In genomic region chr7:76133164-76133775, GRCh38 we compare ENCODE assay signal across 19 cellular contexts.
DNase-seq lines count a peak whose midpoint lies in the region; ATAC-seq and TF ChIP-seq lines count a peak whose summit lies in the region.
"Had no signal": no experiment of that assay in that cellular context is flagged by ENCODE, and none has a peak within 500 bp of the region (broad histone marks: within the 10 kb centered on the region; RNA-seq: fewer than 3 reads in every experiment).

No MANE protein-coding gene starts in this region.

- DNase-seq in activated naive CD4-positive, alpha-beta T cell treated with Interleukin-2 at 50 U/mL for 16 hours = no peak
- DNase-seq in NOMO-1 treated with DMSO at 0.1 percent for 48 hours (lab: John Stamatoyannopoulos, UW; ENCODE audit: unreplicated experiment) (peak; percentile 87), foreskin keratinocyte (no peak), NCI-H510A (lab: John Stamatoyannopoulos, UW) (no peak), T1000 (lab: John Stamatoyannopoulos, UW) (no peak)
- no peak for DNase-seq in activated naive CD4-positive, alpha-beta T cell treated with anti-CD3 and anti-CD28 coated beads, Interleukin-2, amount 50 U/mL, for 72 hours (ENCODE audit: low spot score in 2 of 2)
- DNase-seq in stimulated activated naive B cell treated with anti-CD40 and anti-IgM and Interleukin-4, amounts not matched to agents 10 μg/mL and 1 μg/mL and 100 μg/mL, for 72 hours = no peak
- DNase-seq: DMS 273 treated with DMSO at 0.1 percent for 48 hours; mesenchymal stem cell; NCI-H1417; NCI-H226; retina; stimulated activated CD4-positive, alpha-beta T cell treated with anti-CD3 and anti-CD28 coated beads, Interleukin-15, amount 100 ng/mL, for 24 hours had no signal

- no peak for TF ChIP-seq CTCF in foreskin keratinocyte (conservative IDR thresholded peaks at IDR 0.05)

- H3K27me3 ChIP-seq in foreskin keratinocyte = peaks cover 8% of the 10 kb centered on the region

- no peaks in the 10 kb centered on the region for H3K36me3 Mint-ChIP-seq in activated naive CD4-positive, alpha-beta T cell treated with anti-CD3 and anti-CD28 coated beads, Interleukin-2, amount 50 U/mL, for 24 hours
- H3K36me3 Mint-ChIP-seq in activated naive CD4-positive, alpha-beta T cell treated with anti-CD3 and anti-CD28 coated beads, Interleukin-2, amount 50 U/mL, for 72 hours = no peaks in the 10 kb centered on the region
- no peaks in the 10 kb centered on the region for H3K36me3 Mint-ChIP-seq in stimulated activated naive B cell treated with anti-CD40 and anti-IgM and Interleukin-4, amounts not matched to agents 10 μg/mL and 1 μg/mL and 100 μg/mL, for 72 hours
- H3K36me3 Mint-ChIP-seq: IgD-negative memory B cell, WTC11 had no signal

- no peak overlapping the region for H3K27ac ChIP-seq in foreskin keratinocyte
- H3K27ac ChIP-seq: coronary artery, epithelial cell of prostate, SK-N-MC had no signal

- no peaks in the 10 kb centered on the region for H3K4me1 ChIP-seq in foreskin keratinocyte

- H3K4me3 Mint-ChIP-seq in activated naive CD4-positive, alpha-beta T cell treated with anti-CD3 and anti-CD28 coated beads, Interleukin-2, amount 50 U/mL, for 24 hours = peak overlapping the region; percentile 76
- peak overlapping the region; percentile 5 to 18 for H3K4me3 Mint-ChIP-seq in stimulated activated naive B cell treated with anti-CD40 and anti-IgM and Interleukin-4, amounts not matched to agents 10 μg/mL and 1 μg/mL and 100 μg/mL, for 72 hours
- H3K4me3 Mint-ChIP-seq: WTC11 had no signal

- H3K4me1 Mint-ChIP-seq in activated naive CD4-positive, alpha-beta T cell treated with anti-CD3 and anti-CD28 coated beads, Interleukin-2, amount 50 U/mL, for 24 hours = peaks cover 58% of the 10 kb centered on the region
- H3K4me1 Mint-ChIP-seq in stimulated activated naive B cell treated with anti-CD40 and anti-IgM and Interleukin-4, amounts not matched to agents 10 μg/mL and 1 μg/mL and 100 μg/mL, for 72 hours = peaks cover 10 to 13% of the 10 kb centered on the region in 2 donors
- H3K4me1 Mint-ChIP-seq: WTC11 had no signal

- no peaks in the 10 kb centered on the region for H3K27me3 Mint-ChIP-seq in activated naive CD4-positive, alpha-beta T cell treated with anti-CD3 and anti-CD28 coated beads, Interleukin-2, amount 50 U/mL, for 24 hours
- H3K27me3 Mint-ChIP-seq in stimulated activated naive B cell treated with anti-CD40 and anti-IgM and Interleukin-4, amounts not matched to agents 10 μg/mL and 1 μg/mL and 100 μg/mL, for 72 hours = peaks cover 10% of the 10 kb centered on the region in 2 donors

- H3K9me3 Mint-ChIP-seq in activated naive CD4-positive, alpha-beta T cell treated with anti-CD3 and anti-CD28 coated beads, Interleukin-2, amount 50 U/mL, for 24 hours = no peaks in the 10 kb centered on the region
- H3K9me3 Mint-ChIP-seq in activated naive CD4-positive, alpha-beta T cell treated with anti-CD3 and anti-CD28 coated beads, Interleukin-2, amount 50 U/mL, for 72 hours = no peaks in the 10 kb centered on the region
- no peaks in the 10 kb centered on the region for H3K9me3 Mint-ChIP-seq in stimulated activated naive B cell treated with anti-CD40 and anti-IgM and Interleukin-4, amounts not matched to agents 10 μg/mL and 1 μg/mL and 100 μg/mL, for 72 hours
- H3K9me3 Mint-ChIP-seq: IgD-negative memory B cell, WTC11 had no signal

- peak overlapping the region; percentile 84 for H3K27ac Mint-ChIP-seq in activated naive CD4-positive, alpha-beta T cell treated with anti-CD3 and anti-CD28 coated beads, Interleukin-2, amount 50 U/mL, for 24 hours
- peak overlapping the region; percentile 66 to 67 for H3K27ac Mint-ChIP-seq in activated naive CD4-positive, alpha-beta T cell treated with anti-CD3 and anti-CD28 coated beads, Interleukin-2, amount 50 U/mL, for 72 hours
- peak overlapping the region; percentile 31 for H3K27ac Mint-ChIP-seq in stimulated activated naive B cell treated with anti-CD40 and anti-IgM and Interleukin-4, amounts not matched to agents 10 μg/mL and 1 μg/mL and 100 μg/mL, for 72 hours
- H3K27ac Mint-ChIP-seq: WTC11 had no signal

- peak; percentile 37 to 63 for ATAC-seq in activated naive CD4-positive, alpha-beta T cell treated with anti-CD3 and anti-CD28 coated beads, Interleukin-2, amount 50 U/mL, for 72 hours
- peak in 1 of 2 donors; percentile 14 for ATAC-seq in stimulated activated naive B cell treated with anti-CD40 and anti-IgM and Interleukin-4, amounts not matched to agents 10 μg/mL and 1 μg/mL and 100 μg/mL, for 72 hours (replicated peaks)
- no peak for ATAC-seq in foreskin keratinocyte
- ATAC-seq: WTC11 had no signal

Comparison
In these comparisons a context has a peak if more than half of its experiments do, and no peak if none do; other contexts are left out.
1. H3K27ac Mint-ChIP-seq: peak in every context shown above with its lines; median percentile 84 in activated naive CD4-positive, alpha-beta T cell treated with anti-CD3 and anti-CD28 coated beads, Interleukin-2, amount 50 U/mL, for 24 hours; 66 in activated naive CD4-positive, alpha-beta T cell treated with anti-CD3 and anti-CD28 coated beads, Interleukin-2, amount 50 U/mL, for 72 hours; 31 in stimulated activated naive B cell treated with anti-CD40 and anti-IgM and Interleukin-4, amounts not matched to agents 10 μg/mL and 1 μg/mL and 100 μg/mL, for 72 hours.